1 cellular context compared by ENCODE assay signal in the genomic region with DNA sequence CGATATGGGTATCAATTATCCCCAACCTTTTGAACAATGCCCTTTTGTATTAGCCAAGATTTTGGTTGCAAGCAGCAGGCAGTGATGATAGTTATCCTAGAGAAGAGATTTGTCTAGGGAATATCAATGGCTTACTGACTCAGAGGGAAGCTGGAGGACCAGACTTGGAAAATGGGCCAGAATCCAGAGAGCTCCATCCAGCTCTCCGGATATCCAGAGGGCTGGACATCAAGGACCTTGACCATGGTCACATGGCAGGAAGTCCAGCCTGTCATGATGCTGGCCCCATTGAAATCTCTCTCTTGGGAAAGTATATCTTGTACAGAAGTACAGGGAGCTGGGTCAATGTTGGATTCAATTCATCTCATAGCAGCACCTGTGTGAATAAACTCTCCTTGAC.
TF ChIP-seq lines count a peak whose summit lies in the region.

No MANE protein-coding gene starts in this region.

TF ChIP-seq in SK-N-SH, 30 proteins besides CTCF, POLR2A, EP300 and RAD21 (continued from another document):
- no peak for TF ChIP-seq RFX5 (IDR thresholded peaks at IDR 0.05; ENCODE audit: low read length)
